Comparison of ENCODE assay signal across 19 cellular contexts in genomic region chrX:124086411-124086810, GRCh38.
DNase-seq lines count a peak whose midpoint lies in the region; ATAC-seq and TF ChIP-seq lines count a peak whose summit lies in the region.
"Had no signal": no experiment of that assay in that cellular context is flagged by ENCODE, and none has a peak within 500 bp of the region (broad histone marks: within the 10 kb centered on the region; RNA-seq: fewer than 3 reads in every experiment).

No MANE protein-coding gene starts in this region.

- peaks cover 34% of the 10 kb centered on the region for H3K36me3 ChIP-seq in GM23338 (ENCODE audit: insufficient read depth)
- H3K36me3 ChIP-seq: colonic mucosa had no signal

- H3K4me2 ChIP-seq in GM23338, result no peak overlapping the region
- H3K4me2 ChIP-seq: A549 had no signal

- no peaks in the 10 kb centered on the region for H3K79me2 ChIP-seq in GM23338 (replicated peaks; ENCODE audit: insufficient read depth)
- H3K79me2 ChIP-seq: parathyroid adenoma had no signal

- POLR2A ChIA-PET in activated CD4-positive, alpha-beta memory T cell treated with anti-CD3 and anti-CD28 coated beads, Interleukin-2, amount 10 ng/mL, durations not matched to agents 7 days and 5 days (lab: Charles Lee), result interaction anchor here (0.6 to 1.2 kb wide), 5 partner anchors 107 to 261 kb away, joined by 3 to 5 read pairs (median 3); no protein-coding TSS in a partner anchor

- no peak for TF ChIP-seq CTCF in GM23338 (conservative IDR thresholded peaks at IDR 0.05; ENCODE audit: low read depth in 2 of 2)

- H3F3A ChIP-seq in GM23338 (replicated peaks; ENCODE audit: low read depth), result no peaks in the 10 kb centered on the region

- no peaks in the 10 kb centered on the region for H3K9me3 Mint-ChIP-seq in activated CD4-positive, alpha-beta memory T cell treated with anti-CD3 and anti-CD28 coated beads, Interleukin-2, amount 10 ng/mL, durations not matched to agents 7 days and 5 days
- H3K9me3 Mint-ChIP-seq in central memory CD8-positive, alpha-beta T cell, result no peaks in the 10 kb centered on the region
- no peaks in the 10 kb centered on the region for H3K9me3 Mint-ChIP-seq in GM23338

- no peak overlapping the region for H3K27ac ChIP-seq in GM23338 (ENCODE audit: low read depth)
- H3K27ac ChIP-seq: A549, colonic mucosa, HL-60, parathyroid adenoma had no signal

- no peaks in the 10 kb centered on the region for H3K27me3 ChIP-seq in GM23338 (ENCODE audit: insufficient read depth)
- H3K27me3 ChIP-seq: colonic mucosa had no signal

- H3K36me3 Mint-ChIP-seq in activated CD4-positive, alpha-beta memory T cell treated with anti-CD3 and anti-CD28 coated beads, Interleukin-2, amount 10 ng/mL, durations not matched to agents 7 days and 5 days (ENCODE audit: low read depth), result peaks cover 52% of the 10 kb centered on the region
- peaks cover 47% of the 10 kb centered on the region for H3K36me3 Mint-ChIP-seq in central memory CD8-positive, alpha-beta T cell (ENCODE audit: insufficient read depth)
- H3K36me3 Mint-ChIP-seq in GM23338 (ENCODE audit: low read depth), result peaks cover 69% of the 10 kb centered on the region

- H3K9me2 ChIP-seq in GM23338 (ENCODE audit: insufficient read depth), result no peaks in the 10 kb centered on the region

- no peak overlapping the region for H2AFZ ChIP-seq in GM23338
- H2AFZ ChIP-seq: parathyroid adenoma had no signal

- DNase-seq in activated T-cell treated with anti-CD3 and anti-CD28 coated beads for 4 hours, result peak; percentile 11
- no peak for DNase-seq in activated T-cell treated with anti-CD3 and anti-CD28 coated beads, Interleukin-2, amount 50 U/mL, for 1 hour
- DNase-seq in activated CD4-positive, alpha-beta memory T cell treated with anti-CD3 and anti-CD28 coated beads, Interleukin-2, amount 10 ng/mL, durations not matched to agents 7 days and 5 days, result peak; percentile 52
- DNase-seq in central memory CD8-positive, alpha-beta T cell (ENCODE audit: low spot score in 2 of 2), result peak in 1 of 2 donors; percentile 36
- peak; percentile 26 for DNase-seq in stimulated activated naive CD4-positive, alpha-beta T cell treated with Interleukin-2 at 50 U/mL for 16 hours (lab: John Stamatoyannopoulos, UW)
- no peak for DNase-seq in SHP77 (lab: John Stamatoyannopoulos, UW)
- no peak for DNase-seq in occipital lobe (lab: John Stamatoyannopoulos, UW)
- DNase-seq in GM23338 (ENCODE audit: low spot score), result no peak
- DNase-seq: colonic mucosa, COR-L47, erythroblast, islet precursor cell, Kasumi-1, NCI-H1694, NCI-H524 had no signal

- H3K27ac Mint-ChIP-seq in activated CD4-positive, alpha-beta memory T cell treated with anti-CD3 and anti-CD28 coated beads, Interleukin-2, amount 10 ng/mL, durations not matched to agents 7 days and 5 days, result peak overlapping the region; percentile 80
- peak overlapping the region; percentile 82 for H3K27ac Mint-ChIP-seq in central memory CD8-positive, alpha-beta T cell (ENCODE audit: low read depth)
- H3K27ac Mint-ChIP-seq in GM23338, result no peak overlapping the region
- H3K27ac Mint-ChIP-seq: mesothelial cell of epicardium had no signal

- H3K4me3 ChIP-seq in GM23338, result no peak overlapping the region
- H3K4me3 ChIP-seq: A549, colonic mucosa had no signal

- peak overlapping the region; percentile 36 for H3K4me3 Mint-ChIP-seq in activated CD4-positive, alpha-beta memory T cell treated with anti-CD3 and anti-CD28 coated beads, Interleukin-2, amount 10 ng/mL, durations not matched to agents 7 days and 5 days
- peak overlapping the region; percentile 25 for H3K4me3 Mint-ChIP-seq in central memory CD8-positive, alpha-beta T cell
- H3K4me3 Mint-ChIP-seq in GM23338, result no peak overlapping the region
- H3K4me3 Mint-ChIP-seq: mesothelial cell of epicardium had no signal

- peaks cover 35% of the 10 kb centered on the region for H3K4me1 Mint-ChIP-seq in activated CD4-positive, alpha-beta memory T cell treated with anti-CD3 and anti-CD28 coated beads, Interleukin-2, amount 10 ng/mL, durations not matched to agents 7 days and 5 days
- H3K4me1 Mint-ChIP-seq in central memory CD8-positive, alpha-beta T cell, result peaks cover 32% of the 10 kb centered on the region
- no peaks in the 10 kb centered on the region for H3K4me1 Mint-ChIP-seq in GM23338
- H3K4me1 Mint-ChIP-seq: mesothelial cell of epicardium had no signal

- peak; percentile 93 for ATAC-seq in central memory CD8-positive, alpha-beta T cell (replicated peaks; ENCODE audit: extremely low read depth, poor library complexity, severe bottlenecking)
- no peak for ATAC-seq in GM23338
- ATAC-seq: A549 had no signal

- CTCF ChIA-PET in activated CD4-positive, alpha-beta memory T cell treated with anti-CD3 and anti-CD28 coated beads, Interleukin-2, amount 10 ng/mL, durations not matched to agents 7 days and 5 days (lab: Charles Lee), result interaction anchor here (0.8 to 1.6 kb wide), 4 partner anchors 11 to 253 kb away, joined by 3 to 7 read pairs (median 4); no protein-coding TSS in a partner anchor

- H4K20me1 ChIP-seq in GM23338 (replicated peaks; ENCODE audit: insufficient read depth), result no peaks in the 10 kb centered on the region

- no peaks in the 10 kb centered on the region for H3K4me1 ChIP-seq in GM23338 (ENCODE audit: insufficient read depth)
- H3K4me1 ChIP-seq: A549, colonic mucosa, parathyroid adenoma had no signal

- no peaks in the 10 kb centered on the region for H3K27me3 Mint-ChIP-seq in activated CD4-positive, alpha-beta memory T cell treated with anti-CD3 and anti-CD28 coated beads, Interleukin-2, amount 10 ng/mL, durations not matched to agents 7 days and 5 days
- no peaks in the 10 kb centered on the region for H3K27me3 Mint-ChIP-seq in central memory CD8-positive, alpha-beta T cell
- peaks cover 1% of the 10 kb centered on the region for H3K27me3 Mint-ChIP-seq in GM23338 (ENCODE audit: insufficient read depth, low read depth, poor library complexity)

TF ChIP-seq in GM23338, 12 proteins besides CTCF, POLR2A, EP300 and RAD21 (continues in another document):
- no peak for TF ChIP-seq JUNB (IDR thresholded peaks at IDR 0.05; ENCODE audit: unreplicated experiment)
- TF ChIP-seq, protein P1, sequence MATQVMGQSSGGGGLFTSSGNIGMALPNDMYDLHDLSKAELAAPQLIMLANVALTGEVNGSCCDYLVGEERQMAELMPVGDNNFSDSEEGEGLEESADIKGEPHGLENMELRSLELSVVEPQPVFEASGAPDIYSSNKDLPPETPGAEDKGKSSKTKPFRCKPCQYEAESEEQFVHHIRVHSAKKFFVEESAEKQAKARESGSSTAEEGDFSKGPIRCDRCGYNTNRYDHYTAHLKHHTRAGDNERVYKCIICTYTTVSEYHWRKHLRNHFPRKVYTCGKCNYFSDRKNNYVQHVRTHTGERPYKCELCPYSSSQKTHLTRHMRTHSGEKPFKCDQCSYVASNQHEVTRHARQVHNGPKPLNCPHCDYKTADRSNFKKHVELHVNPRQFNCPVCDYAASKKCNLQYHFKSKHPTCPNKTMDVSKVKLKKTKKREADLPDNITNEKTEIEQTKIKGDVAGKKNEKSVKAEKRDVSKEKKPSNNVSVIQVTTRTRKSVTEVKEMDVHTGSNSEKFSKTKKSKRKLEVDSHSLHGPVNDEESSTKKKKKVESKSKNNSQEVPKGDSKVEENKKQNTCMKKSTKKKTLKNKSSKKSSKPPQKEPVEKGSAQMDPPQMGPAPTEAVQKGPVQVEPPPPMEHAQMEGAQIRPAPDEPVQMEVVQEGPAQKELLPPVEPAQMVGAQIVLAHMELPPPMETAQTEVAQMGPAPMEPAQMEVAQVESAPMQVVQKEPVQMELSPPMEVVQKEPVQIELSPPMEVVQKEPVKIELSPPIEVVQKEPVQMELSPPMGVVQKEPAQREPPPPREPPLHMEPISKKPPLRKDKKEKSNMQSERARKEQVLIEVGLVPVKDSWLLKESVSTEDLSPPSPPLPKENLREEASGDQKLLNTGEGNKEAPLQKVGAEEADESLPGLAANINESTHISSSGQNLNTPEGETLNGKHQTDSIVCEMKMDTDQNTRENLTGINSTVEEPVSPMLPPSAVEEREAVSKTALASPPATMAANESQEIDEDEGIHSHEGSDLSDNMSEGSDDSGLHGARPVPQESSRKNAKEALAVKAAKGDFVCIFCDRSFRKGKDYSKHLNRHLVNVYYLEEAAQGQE (IDR thresholded peaks at IDR 0.05; ENCODE audit: unreplicated experiment), result no peak
- TF ChIP-seq, protein P2, sequence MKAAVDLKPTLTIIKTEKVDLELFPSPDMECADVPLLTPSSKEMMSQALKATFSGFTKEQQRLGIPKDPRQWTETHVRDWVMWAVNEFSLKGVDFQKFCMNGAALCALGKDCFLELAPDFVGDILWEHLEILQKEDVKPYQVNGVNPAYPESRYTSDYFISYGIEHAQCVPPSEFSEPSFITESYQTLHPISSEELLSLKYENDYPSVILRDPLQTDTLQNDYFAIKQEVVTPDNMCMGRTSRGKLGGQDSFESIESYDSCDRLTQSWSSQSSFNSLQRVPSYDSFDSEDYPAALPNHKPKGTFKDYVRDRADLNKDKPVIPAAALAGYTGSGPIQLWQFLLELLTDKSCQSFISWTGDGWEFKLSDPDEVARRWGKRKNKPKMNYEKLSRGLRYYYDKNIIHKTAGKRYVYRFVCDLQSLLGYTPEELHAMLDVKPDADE (IDR thresholded peaks at IDR 0.05), result no peak
- no peak for TF ChIP-seq NANOG (IDR thresholded peaks at IDR 0.05; ENCODE audit: borderline replicate concordance)
- TF ChIP-seq EZH2 (IDR thresholded peaks at IDR 0.05; ENCODE audit: low read depth, unreplicated experiment), result no peak

Comparison
In these comparisons a context has a peak if more than half of its experiments do, and no peak if none do; other contexts are left out.
1. DNase-seq: peak in activated T-cell treated with anti-CD3 and anti-CD28 coated beads for 4 hours (single experiment), activated CD4-positive, alpha-beta memory T cell treated with anti-CD3 and anti-CD28 coated beads, Interleukin-2, amount 10 ng/mL, durations not matched to agents 7 days and 5 days (single experiment) and stimulated activated naive CD4-positive, alpha-beta T cell treated with Interleukin-2 at 50 U/mL for 16 hours (single experiment); none in activated T-cell treated with anti-CD3 and anti-CD28 coated beads, Interleukin-2, amount 50 U/mL, for 1 hour (single experiment), SHP77 (0 of 2), occipital lobe (single experiment) and GM23338 (single experiment).